1 cellular context compared by ENCODE assay signal in the genomic region with DNA sequence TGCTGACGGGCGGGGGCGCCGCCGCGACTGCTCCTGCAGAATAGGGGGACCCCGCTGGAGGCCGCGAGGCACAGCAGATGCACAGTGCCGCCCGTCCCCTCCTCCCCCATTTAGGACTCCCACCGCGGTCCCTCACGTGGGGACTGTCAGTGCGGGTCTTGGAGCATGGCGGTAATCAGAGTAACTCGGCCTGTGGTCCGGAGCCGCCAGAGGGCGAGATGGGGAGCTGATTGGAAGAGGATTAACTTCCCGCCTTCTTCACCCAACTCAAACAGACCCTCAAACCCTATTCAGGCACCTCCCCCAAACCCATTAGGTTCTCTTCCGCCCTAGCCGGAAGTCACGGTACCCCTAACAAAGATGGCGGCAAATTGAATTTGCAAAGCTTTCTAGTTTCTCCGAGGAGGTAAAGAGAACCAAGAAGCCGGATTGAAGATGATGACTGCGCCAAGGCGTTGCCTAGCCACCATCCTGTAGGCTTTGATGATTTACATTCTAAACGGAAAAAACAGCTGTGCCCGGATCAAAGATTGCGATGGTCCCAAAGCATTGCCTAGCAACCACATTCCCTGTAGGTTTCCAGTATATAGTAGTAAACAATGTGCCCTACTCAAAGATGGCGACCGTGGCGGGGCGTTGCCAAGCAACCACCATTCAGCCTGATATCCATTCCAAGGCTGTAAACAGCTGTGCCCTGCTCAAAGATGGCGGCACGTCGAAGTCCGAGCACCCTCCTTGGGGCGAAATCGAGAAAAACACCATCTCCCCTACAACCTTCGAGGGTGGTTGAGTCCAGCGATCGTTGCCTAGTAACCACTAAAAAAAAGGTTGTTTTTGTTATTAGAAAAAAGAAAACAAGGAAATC.
TF ChIP-seq lines count a peak whose summit lies in the region.

A gene with protein sequence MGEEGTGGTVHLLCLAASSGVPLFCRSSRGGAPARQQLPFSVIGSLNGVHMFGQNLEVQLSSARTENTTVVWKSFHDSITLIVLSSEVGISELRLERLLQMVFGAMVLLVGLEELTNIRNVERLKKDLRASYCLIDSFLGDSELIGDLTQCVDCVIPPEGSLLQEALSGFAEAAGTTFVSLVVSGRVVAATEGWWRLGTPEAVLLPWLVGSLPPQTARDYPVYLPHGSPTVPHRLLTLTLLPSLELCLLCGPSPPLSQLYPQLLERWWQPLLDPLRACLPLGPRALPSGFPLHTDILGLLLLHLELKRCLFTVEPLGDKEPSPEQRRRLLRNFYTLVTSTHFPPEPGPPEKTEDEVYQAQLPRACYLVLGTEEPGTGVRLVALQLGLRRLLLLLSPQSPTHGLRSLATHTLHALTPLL (minus strand): TSS at position 296 of the 865 bp plus-strand sequence. CDS start 186 bp downstream, at position 110.

TF ChIP-seq in K562, 482 proteins besides CTCF, POLR2A, EP300 and RAD21 (continued from another document and continues in another):
- TF ChIP-seq, protein P1, sequence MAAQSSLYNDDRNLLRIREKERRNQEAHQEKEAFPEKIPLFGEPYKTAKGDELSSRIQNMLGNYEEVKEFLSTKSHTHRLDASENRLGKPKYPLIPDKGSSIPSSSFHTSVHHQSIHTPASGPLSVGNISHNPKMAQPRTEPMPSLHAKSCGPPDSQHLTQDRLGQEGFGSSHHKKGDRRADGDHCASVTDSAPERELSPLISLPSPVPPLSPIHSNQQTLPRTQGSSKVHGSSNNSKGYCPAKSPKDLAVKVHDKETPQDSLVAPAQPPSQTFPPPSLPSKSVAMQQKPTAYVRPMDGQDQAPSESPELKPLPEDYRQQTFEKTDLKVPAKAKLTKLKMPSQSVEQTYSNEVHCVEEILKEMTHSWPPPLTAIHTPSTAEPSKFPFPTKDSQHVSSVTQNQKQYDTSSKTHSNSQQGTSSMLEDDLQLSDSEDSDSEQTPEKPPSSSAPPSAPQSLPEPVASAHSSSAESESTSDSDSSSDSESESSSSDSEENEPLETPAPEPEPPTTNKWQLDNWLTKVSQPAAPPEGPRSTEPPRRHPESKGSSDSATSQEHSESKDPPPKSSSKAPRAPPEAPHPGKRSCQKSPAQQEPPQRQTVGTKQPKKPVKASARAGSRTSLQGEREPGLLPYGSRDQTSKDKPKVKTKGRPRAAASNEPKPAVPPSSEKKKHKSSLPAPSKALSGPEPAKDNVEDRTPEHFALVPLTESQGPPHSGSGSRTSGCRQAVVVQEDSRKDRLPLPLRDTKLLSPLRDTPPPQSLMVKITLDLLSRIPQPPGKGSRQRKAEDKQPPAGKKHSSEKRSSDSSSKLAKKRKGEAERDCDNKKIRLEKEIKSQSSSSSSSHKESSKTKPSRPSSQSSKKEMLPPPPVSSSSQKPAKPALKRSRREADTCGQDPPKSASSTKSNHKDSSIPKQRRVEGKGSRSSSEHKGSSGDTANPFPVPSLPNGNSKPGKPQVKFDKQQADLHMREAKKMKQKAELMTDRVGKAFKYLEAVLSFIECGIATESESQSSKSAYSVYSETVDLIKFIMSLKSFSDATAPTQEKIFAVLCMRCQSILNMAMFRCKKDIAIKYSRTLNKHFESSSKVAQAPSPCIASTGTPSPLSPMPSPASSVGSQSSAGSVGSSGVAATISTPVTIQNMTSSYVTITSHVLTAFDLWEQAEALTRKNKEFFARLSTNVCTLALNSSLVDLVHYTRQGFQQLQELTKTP (IDR thresholded peaks at IDR 0.05; ENCODE audit: low read depth in 1 of 2, partially characterized antibody in 2 of 2): no peak
- TF ChIP-seq, protein P2, sequence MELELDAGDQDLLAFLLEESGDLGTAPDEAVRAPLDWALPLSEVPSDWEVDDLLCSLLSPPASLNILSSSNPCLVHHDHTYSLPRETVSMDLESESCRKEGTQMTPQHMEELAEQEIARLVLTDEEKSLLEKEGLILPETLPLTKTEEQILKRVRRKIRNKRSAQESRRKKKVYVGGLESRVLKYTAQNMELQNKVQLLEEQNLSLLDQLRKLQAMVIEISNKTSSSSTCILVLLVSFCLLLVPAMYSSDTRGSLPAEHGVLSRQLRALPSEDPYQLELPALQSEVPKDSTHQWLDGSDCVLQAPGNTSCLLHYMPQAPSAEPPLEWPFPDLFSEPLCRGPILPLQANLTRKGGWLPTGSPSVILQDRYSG (tag; conservative IDR thresholded peaks at IDR 0.05; ENCODE audit: low read depth): no peak
- TF ChIP-seq, protein P3, sequence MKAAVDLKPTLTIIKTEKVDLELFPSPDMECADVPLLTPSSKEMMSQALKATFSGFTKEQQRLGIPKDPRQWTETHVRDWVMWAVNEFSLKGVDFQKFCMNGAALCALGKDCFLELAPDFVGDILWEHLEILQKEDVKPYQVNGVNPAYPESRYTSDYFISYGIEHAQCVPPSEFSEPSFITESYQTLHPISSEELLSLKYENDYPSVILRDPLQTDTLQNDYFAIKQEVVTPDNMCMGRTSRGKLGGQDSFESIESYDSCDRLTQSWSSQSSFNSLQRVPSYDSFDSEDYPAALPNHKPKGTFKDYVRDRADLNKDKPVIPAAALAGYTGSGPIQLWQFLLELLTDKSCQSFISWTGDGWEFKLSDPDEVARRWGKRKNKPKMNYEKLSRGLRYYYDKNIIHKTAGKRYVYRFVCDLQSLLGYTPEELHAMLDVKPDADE (conservative IDR thresholded peaks at IDR 0.05; ENCODE audit: control insufficient read depth, low read depth, low read length): no peak; the same call in 1 of the 2 replicates
- TF ChIP-seq ZNF668 (CRISPR knock-in tag; IDR thresholded peaks at IDR 0.05): no peak
- TF ChIP-seq MBD2 (IDR thresholded peaks at IDR 0.05; ENCODE audit: borderline replicate concordance, low read depth): peak; percentile 93
- TF ChIP-seq MEIS2 (IDR thresholded peaks at IDR 0.05; ENCODE audit: partially characterized antibody): no peak
- peak; percentile 48; the same call in 1 of the 2 replicates for TF ChIP-seq ZBTB7A (IDR thresholded peaks at IDR 0.05; ENCODE audit: borderline replicate concordance, control insufficient read depth, low read depth, low read length)
- TF ChIP-seq SREBF2 (CRISPR knock-in tag; IDR thresholded peaks at IDR 0.05): no peak
- TF ChIP-seq ZNF24 (IDR thresholded peaks at IDR 0.05): no peak
- no peak; the same call in 1 of the 2 replicates for TF ChIP-seq MTA3 (IDR thresholded peaks at IDR 0.05; ENCODE audit: borderline replicate concordance)
- TF ChIP-seq, protein P4, sequence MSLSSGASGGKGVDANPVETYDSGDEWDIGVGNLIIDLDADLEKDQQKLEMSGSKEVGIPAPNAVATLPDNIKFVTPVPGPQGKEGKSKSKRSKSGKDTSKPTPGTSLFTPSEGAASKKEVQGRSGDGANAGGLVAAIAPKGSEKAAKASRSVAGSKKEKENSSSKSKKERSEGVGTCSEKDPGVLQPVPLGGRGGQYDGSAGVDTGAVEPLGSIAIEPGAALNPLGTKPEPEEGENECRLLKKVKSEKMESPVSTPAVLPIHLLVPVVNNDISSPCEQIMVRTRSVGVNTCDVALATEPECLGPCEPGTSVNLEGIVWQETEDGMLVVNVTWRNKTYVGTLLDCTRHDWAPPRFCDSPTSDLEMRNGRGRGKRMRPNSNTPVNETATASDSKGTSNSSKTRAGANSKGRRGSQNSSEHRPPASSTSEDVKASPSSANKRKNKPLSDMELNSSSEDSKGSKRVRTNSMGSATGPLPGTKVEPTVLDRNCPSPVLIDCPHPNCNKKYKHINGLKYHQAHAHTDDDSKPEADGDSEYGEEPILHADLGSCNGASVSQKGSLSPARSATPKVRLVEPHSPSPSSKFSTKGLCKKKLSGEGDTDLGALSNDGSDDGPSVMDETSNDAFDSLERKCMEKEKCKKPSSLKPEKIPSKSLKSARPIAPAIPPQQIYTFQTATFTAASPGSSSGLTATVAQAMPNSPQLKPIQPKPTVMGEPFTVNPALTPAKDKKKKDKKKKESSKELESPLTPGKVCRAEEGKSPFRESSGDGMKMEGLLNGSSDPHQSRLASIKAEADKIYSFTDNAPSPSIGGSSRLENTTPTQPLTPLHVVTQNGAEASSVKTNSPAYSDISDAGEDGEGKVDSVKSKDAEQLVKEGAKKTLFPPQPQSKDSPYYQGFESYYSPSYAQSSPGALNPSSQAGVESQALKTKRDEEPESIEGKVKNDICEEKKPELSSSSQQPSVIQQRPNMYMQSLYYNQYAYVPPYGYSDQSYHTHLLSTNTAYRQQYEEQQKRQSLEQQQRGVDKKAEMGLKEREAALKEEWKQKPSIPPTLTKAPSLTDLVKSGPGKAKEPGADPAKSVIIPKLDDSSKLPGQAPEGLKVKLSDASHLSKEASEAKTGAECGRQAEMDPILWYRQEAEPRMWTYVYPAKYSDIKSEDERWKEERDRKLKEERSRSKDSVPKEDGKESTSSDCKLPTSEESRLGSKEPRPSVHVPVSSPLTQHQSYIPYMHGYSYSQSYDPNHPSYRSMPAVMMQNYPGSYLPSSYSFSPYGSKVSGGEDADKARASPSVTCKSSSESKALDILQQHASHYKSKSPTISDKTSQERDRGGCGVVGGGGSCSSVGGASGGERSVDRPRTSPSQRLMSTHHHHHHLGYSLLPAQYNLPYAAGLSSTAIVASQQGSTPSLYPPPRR (CRISPR knock-in tag; IDR thresholded peaks at IDR 0.05; ENCODE audit: borderline replicate concordance): no peak
- TF ChIP-seq, protein P5, sequence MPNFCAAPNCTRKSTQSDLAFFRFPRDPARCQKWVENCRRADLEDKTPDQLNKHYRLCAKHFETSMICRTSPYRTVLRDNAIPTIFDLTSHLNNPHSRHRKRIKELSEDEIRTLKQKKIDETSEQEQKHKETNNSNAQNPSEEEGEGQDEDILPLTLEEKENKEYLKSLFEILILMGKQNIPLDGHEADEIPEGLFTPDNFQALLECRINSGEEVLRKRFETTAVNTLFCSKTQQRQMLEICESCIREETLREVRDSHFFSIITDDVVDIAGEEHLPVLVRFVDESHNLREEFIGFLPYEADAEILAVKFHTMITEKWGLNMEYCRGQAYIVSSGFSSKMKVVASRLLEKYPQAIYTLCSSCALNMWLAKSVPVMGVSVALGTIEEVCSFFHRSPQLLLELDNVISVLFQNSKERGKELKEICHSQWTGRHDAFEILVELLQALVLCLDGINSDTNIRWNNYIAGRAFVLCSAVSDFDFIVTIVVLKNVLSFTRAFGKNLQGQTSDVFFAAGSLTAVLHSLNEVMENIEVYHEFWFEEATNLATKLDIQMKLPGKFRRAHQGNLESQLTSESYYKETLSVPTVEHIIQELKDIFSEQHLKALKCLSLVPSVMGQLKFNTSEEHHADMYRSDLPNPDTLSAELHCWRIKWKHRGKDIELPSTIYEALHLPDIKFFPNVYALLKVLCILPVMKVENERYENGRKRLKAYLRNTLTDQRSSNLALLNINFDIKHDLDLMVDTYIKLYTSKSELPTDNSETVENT (CRISPR knock-in tag; IDR thresholded peaks at IDR 0.05): no peak
- no peak for TF ChIP-seq NFIX (CRISPR knock-in tag; IDR thresholded peaks at IDR 0.05; ENCODE audit: low read depth)
- TF ChIP-seq POLR2B (IDR thresholded peaks at IDR 0.05; ENCODE audit: low read depth, partially characterized antibody): no peak
- no peak for TF ChIP-seq TRIM24 (IDR thresholded peaks at IDR 0.05)
- no peak for TF ChIP-seq HLTF (IDR thresholded peaks at IDR 0.05)
- TF ChIP-seq SMAD4 (CRISPR knock-in tag; conservative IDR thresholded peaks at IDR 0.05): 0 out of 2 replicates have a peak, but pooled peaks have one; percentile 45
